22 cellular contexts compared by ENCODE assay signal in the genomic region with DNA sequence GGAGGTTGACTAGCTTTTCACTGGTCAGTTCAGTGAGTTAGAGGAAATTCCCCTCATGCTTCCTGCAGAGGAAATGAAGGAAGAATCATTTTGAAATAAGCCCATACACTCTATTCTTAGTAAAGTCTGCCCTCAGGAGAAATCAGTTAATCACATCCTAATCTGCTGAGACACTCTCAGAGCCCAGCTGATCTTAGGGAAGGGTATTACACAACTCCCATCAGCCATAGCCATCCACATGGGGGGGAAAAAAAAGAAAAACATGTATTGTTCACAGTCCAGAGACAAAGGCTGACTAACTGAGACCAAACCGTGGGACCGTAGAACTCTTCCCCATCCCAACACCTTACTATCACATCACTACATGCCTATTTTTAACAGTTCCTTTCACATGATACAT.
DNase-seq lines count a peak whose midpoint lies in the region; ATAC-seq and TF ChIP-seq lines count a peak whose summit lies in the region.
"Had no signal": no experiment of that assay in that cellular context is flagged by ENCODE, and none has a peak within 500 bp of the region (broad histone marks: within the 10 kb centered on the region; RNA-seq: fewer than 3 reads in every experiment).

No MANE protein-coding gene starts in this region.

- no peak overlapping the region for H3K4me3 Mint-ChIP-seq in MCF 10A (ENCODE audit: unreplicated experiment)
- H3K4me3 Mint-ChIP-seq: CD8-positive, alpha-beta memory T cell; HFFc6 had no signal

- peaks cover 48% of the 10 kb centered on the region for H3K27me3 Mint-ChIP-seq in MCF 10A (ENCODE audit: insufficient read depth, unreplicated experiment)
- H3K27me3 Mint-ChIP-seq: CD8-positive, alpha-beta memory T cell had no signal

- H3K4me2 ChIP-seq in mammary epithelial cell (ENCODE audit: insufficient read depth, low read depth, low read length): peak overlapping the region; percentile 41
- H3K4me2 ChIP-seq: A549, PC-9 had no signal

- no peaks in the 10 kb centered on the region for H3K36me3 ChIP-seq in mammary epithelial cell (ENCODE audit: insufficient read depth, low read length)

- no peaks in the 10 kb centered on the region for H3K4me1 Mint-ChIP-seq in MCF 10A (ENCODE audit: insufficient read depth, unreplicated experiment)
- H3K4me1 Mint-ChIP-seq: CD8-positive, alpha-beta memory T cell had no signal

- H3K9ac ChIP-seq in mammary epithelial cell (ENCODE audit: insufficient read depth, low read length): no peak overlapping the region

- H3K4me1 ChIP-seq in mammary epithelial cell (ENCODE audit: insufficient read depth, low read length): peaks cover 9% of the 10 kb centered on the region
- H3K4me1 ChIP-seq in foreskin keratinocyte: no peaks in the 10 kb centered on the region
- H3K4me1 ChIP-seq: A549 had no signal

- H3K27ac ChIP-seq in mammary epithelial cell (ENCODE audit: insufficient read depth, low read depth, low read length) (peak overlapping the region; percentile 44), foreskin keratinocyte (no peak overlapping the region)
- H3K27ac ChIP-seq: A549, PC-9 had no signal

- ATAC-seq in foreskin keratinocyte: no peak
- ATAC-seq in SK-N-SH treated with all-trans-retinoic acid at 6 μM for 48 hours: no peak
- ATAC-seq in GM19397 (IDR thresholded peaks at IDR 0.05; ENCODE audit: unreplicated experiment): no peak
- ATAC-seq: A549, HepG2 had no signal

- DNase-seq in mammary epithelial cell: peak; percentile 66
- DNase-seq in MCF 10A (ENCODE audit: unreplicated experiment): no peak
- DNase-seq in SK-MEL-5 (ENCODE audit: low read depth, low spot score): peak; percentile 55
- DNase-seq in foreskin keratinocyte: peak; percentile 42 to 67
- DNase-seq in NCI-H1105 treated with DMSO at 0.1 percent for 48 hours (lab: John Stamatoyannopoulos, UW): no peak
- no peak for DNase-seq in midbrain (lab: John Stamatoyannopoulos, UW)
- DNase-seq: C1 segment of cervical spinal cord; CD8-positive, alpha-beta memory T cell; DND-41; H7; HFFc6; KBM-7; NCI-H1436 treated with DMSO at 0.1 percent for 48 hours; NCI-H2081; NCI-H2171 treated with DMSO at 0.1 percent for 48 hours; NCI-H446 treated with DMSO at 0.1 percent for 48 hours; NCI-H748 treated with DMSO at 0.1 percent for 48 hours; PC-9 had no signal

- H3K4me3 ChIP-seq in mammary epithelial cell (replicated peaks in 1 of 3; ENCODE audit: insufficient read depth in 1 of 3, low read depth in 2 of 3, low read length in 3 of 3): no peak overlapping the region
- H3K4me3 ChIP-seq: A549, PC-9 had no signal

- no peaks in the 10 kb centered on the region for H3K9me3 ChIP-seq in mammary epithelial cell (replicated peaks; ENCODE audit: insufficient read depth, low read length)
- H3K9me3 ChIP-seq: A549 had no signal

- H3K36me3 Mint-ChIP-seq in MCF 10A (ENCODE audit: insufficient read depth, unreplicated experiment): no peaks in the 10 kb centered on the region

- no peaks in the 10 kb centered on the region for H3K27me3 ChIP-seq in mammary epithelial cell (ENCODE audit: insufficient read depth, low read length)
- no peaks in the 10 kb centered on the region for H3K27me3 ChIP-seq in foreskin keratinocyte

- H3K27ac Mint-ChIP-seq in MCF 10A (ENCODE audit: low read depth, unreplicated experiment): no peak overlapping the region
- H3K27ac Mint-ChIP-seq: CD8-positive, alpha-beta memory T cell; HFFc6 had no signal

- in situ Hi-C loops in mammary epithelial cell (cut with MboI; ENCODE audit: low sequenced_read_pairs in 2 of 2): no loop called here
- in situ Hi-C loops in SK-MEL-5 (cut with HindIII; ENCODE audit: low pct_unique_long_range_greater_than_20kb, low sequenced_read_pairs): no loop called here

- WGBS in mammary epithelial cell (ENCODE audit: low coverage, missing lambda C conversion rate): 9% methylated on average over 2 of the region's 2 CpGs

- POLR2A ChIA-PET in MCF 10A (lab: Yijun Ruan, JAX): no interaction called here

- H2AFZ ChIP-seq in mammary epithelial cell (ENCODE audit: low read depth, low read length): peak overlapping the region; percentile 54
- H2AFZ ChIP-seq: PC-9 had no signal

- dilution Hi-C loops in mammary epithelial cell (cut with HindIII; ENCODE audit: low sequenced_read_pairs): no loop called here

- CTCF ChIA-PET in mammary epithelial cell (lab: Charles Lee; ENCODE audit: low non-redundant PET): no interaction called here
- CTCF ChIA-PET in MCF 10A (lab: Yijun Ruan, JAX): interaction anchor here (0.7 kb wide), 1 partner anchor 771 kb away, joined by 3 read pairs; no protein-coding TSS in a partner anchor

- no peak for TF ChIP-seq CTCF in mammary epithelial cell (conservative IDR thresholded peaks at IDR 0.05 in 1 of 2, IDR thresholded peaks at IDR 0.05 in 1 of 2; ENCODE audit: extremely low read depth in 1 of 2, insufficient read depth in 1 of 2, low read depth in 1 of 2, low read length in 2 of 2)
- no peak for TF ChIP-seq CTCF in MCF 10A (IDR thresholded peaks at IDR 0.05; ENCODE audit: unreplicated experiment)
- no peak for TF ChIP-seq CTCF in foreskin keratinocyte (conservative IDR thresholded peaks at IDR 0.05)

- H3K79me2 ChIP-seq in mammary epithelial cell (ENCODE audit: insufficient read depth, low read length): no peaks in the 10 kb centered on the region

- BruUV-seq in mammary epithelial cell (replicated peaks; lab: Mats Ljungman, UMichigan) (no TSS peak), MCF 10A (replicated peaks; lab: Mats Ljungman, UMichigan) (no TSS peak)

- H4K20me1 ChIP-seq in mammary epithelial cell (ENCODE audit: insufficient read depth, low read length): no peaks in the 10 kb centered on the region

- intact Hi-C loops in mammary epithelial cell (cut with micrococcal nuclease): no loop called here
- intact Hi-C loops in MCF 10A (cut with micrococcal nuclease): no loop called here

- no peaks in the 10 kb centered on the region for H3K9me3 Mint-ChIP-seq in MCF 10A (ENCODE audit: unreplicated experiment)

TF ChIP-seq in SK-N-SH treated with all-trans-retinoic acid at 6 μM for 48 hours, 23 proteins besides CTCF, POLR2A, EP300 and RAD21:
- TF ChIP-seq TOX (CRISPR knock-in tag; IDR thresholded peaks at IDR 0.05; ENCODE audit: borderline replicate concordance) (no peak), PATZ1 (CRISPR knock-in tag; IDR thresholded peaks at IDR 0.05; ENCODE audit: borderline replicate concordance) (no peak), BACH2 (CRISPR knock-in tag; IDR thresholded peaks at IDR 0.05; ENCODE audit: borderline replicate concordance) (no peak), CREB5 (CRISPR knock-in tag; IDR thresholded peaks at IDR 0.05; ENCODE audit: low read depth) (no peak), ZNF70 (CRISPR knock-in tag; IDR thresholded peaks at IDR 0.05) (no peak), RARB (CRISPR knock-in tag; IDR thresholded peaks at IDR 0.05) (no peak)

Comparison
In these comparisons a context has a peak if more than half of its experiments do, and no peak if none do; other contexts are left out.
1. DNase-seq: peak in mammary epithelial cell (single experiment), SK-MEL-5 (single experiment) and foreskin keratinocyte (2 of 2); none in MCF 10A (single experiment), NCI-H1105 treated with DMSO at 0.1 percent for 48 hours (single experiment) and midbrain (single experiment).